18 cellular contexts compared by ENCODE assay signal in genomic region chr15:23420806-23421575, GRCh38. TPM values are rescaled to one million over a fixed set of nuclear protein-coding genes. Genes with fewer than 3 reads are reported as not detected.
DNase-seq lines count a peak whose midpoint lies in the region; ATAC-seq, FAIRE-seq and TF ChIP-seq lines count a peak whose summit lies in the region.
"Had no signal": no experiment of that assay in that cellular context is flagged by ENCODE, and none has a peak within 500 bp of the region (broad histone marks: within the 10 kb centered on the region; RNA-seq: fewer than 3 reads in every experiment).

No MANE protein-coding gene starts in this region.

- H3K9me3 ChIP-seq in left ventricle myocardium inferior (replicated peaks) (no peaks in the 10 kb centered on the region), aorta (ENCODE audit: control insufficient read depth, low read length) (no peaks in the 10 kb centered on the region), body of pancreas (no peaks in the 10 kb centered on the region)
- H3K9me3 ChIP-seq: uterus had no signal

- 43 to 45% methylated on average over 16 of the region's 16 CpGs for WGBS in aorta, 2 donors
- 61 to 71% methylated on average over 15 to 16 of the region's 16 CpGs for WGBS in body of pancreas, 2 donors

- ATAC-seq in Right ventricle myocardium inferior, result no peak
- peak; percentile 72 for ATAC-seq in left lobe of liver
- ATAC-seq in aorta (ENCODE audit: low FRiP score), result peak; percentile 40
- ATAC-seq in body of pancreas, result no peak

- FAIRE-seq in GM12891 (lab: Jason Lieb, UNC), result no peak

- intact Hi-C loops in left ventricle myocardium inferior (cut with micrococcal nuclease), result no loop called here
- intact Hi-C loops in Right ventricle myocardium inferior (cut with DNase I), result no loop called here
- intact Hi-C loops in aorta (cut with DNase I), result loop anchor here in 1 of 2 donors (10.0 kb wide), 1 partner anchor 46 kb away; no protein-coding TSS in a partner anchor
- intact Hi-C loops in body of pancreas (cut with DNase I), result no loop called here

- no peak for DNase-seq in left ventricle myocardium inferior
- DNase-seq in Right ventricle myocardium inferior (ENCODE audit: missing footprints), result no peak
- peak; percentile 69 for DNase-seq in RPMI7951 (ENCODE audit: low read depth)
- no peak for DNase-seq in left lobe of liver (ENCODE audit: low spot score)
- peak in 1 of 2 donors; percentile 75 for DNase-seq in aorta
- DNase-seq in GM12891 (ENCODE audit: insufficient read length, low spot score), result no peak
- DNase-seq in body of pancreas, result no peak
- no peak for DNase-seq in stimulated activated CD8-positive, alpha-beta memory T cell treated with anti-CD3 and anti-CD28 coated beads, Interleukin-4, amount 100 ng/mL, for 48 hours
- DNase-seq: activated CD4-positive, alpha-beta memory T cell treated with anti-CD3 and anti-CD28 coated beads, Interleukin-2, amount 10 ng/mL, durations not matched to agents 7 days and 5 days; Calu3; NCI-H2171; stimulated activated CD4-positive, alpha-beta T cell treated with anti-CD3 and anti-CD28 coated beads, Interleukin-2, amount 100 ng/mL, for 48 hours; uterus had no signal

- TF ChIP-seq CTCF in left ventricle myocardium inferior (IDR thresholded peaks at IDR 0.05; ENCODE audit: borderline replicate concordance), result no peak
- TF ChIP-seq CTCF in body of pancreas (IDR thresholded peaks at IDR 0.05), result no peak

- H3K27ac ChIP-seq in left ventricle myocardium inferior (replicated peaks), result peak overlapping the region; percentile 3
- H3K27ac ChIP-seq in aorta (ENCODE audit: low read depth in 1 of 2, low read length in 2 of 2), result peak overlapping the region in 1 of 2 donors; percentile 35
- no peak overlapping the region for H3K27ac ChIP-seq in body of pancreas
- H3K27ac ChIP-seq: SK-N-MC, uterus had no signal

- no peak for TF ChIP-seq POLR2A in GM12891 (IDR thresholded peaks at IDR 0.05; ENCODE audit: low read depth, low read length)
- no peak for TF ChIP-seq POLR2A in body of pancreas (IDR thresholded peaks at IDR 0.05)

- H3K36me3 ChIP-seq in left ventricle myocardium inferior, result no peaks in the 10 kb centered on the region
- H3K36me3 ChIP-seq in aorta (ENCODE audit: control insufficient read depth in 1 of 2, insufficient read depth in 2 of 2, low read length in 1 of 2), result no peaks in the 10 kb centered on the region
- H3K36me3 ChIP-seq in body of pancreas (replicated peaks in 1 of 2; ENCODE audit: insufficient read depth in 1 of 2, low read depth in 2 of 2), result no peaks in the 10 kb centered on the region
- H3K36me3 ChIP-seq: uterus had no signal

- H3K27me3 ChIP-seq in left ventricle myocardium inferior (ENCODE audit: low read depth) (no peaks in the 10 kb centered on the region), aorta (ENCODE audit: control insufficient read depth in 1 of 2, insufficient read depth in 2 of 2, low read length in 1 of 2) (no peaks in the 10 kb centered on the region), body of pancreas (no peaks in the 10 kb centered on the region)
- H3K27me3 ChIP-seq: uterus had no signal

- H3K4me1 ChIP-seq in left ventricle myocardium inferior (peaks cover 16% of the 10 kb centered on the region), aorta (ENCODE audit: control insufficient read depth in 1 of 2, insufficient read depth in 2 of 2, low read length in 2 of 2) (peaks cover 0 to 2% of the 10 kb centered on the region in 2 donors), body of pancreas (no peaks in the 10 kb centered on the region)
- H3K4me1 ChIP-seq: uterus had no signal

- H3K4me3 ChIP-seq in left ventricle myocardium inferior (no peak overlapping the region), aorta (ENCODE audit: low read length in 2 of 2) (no peak overlapping the region), body of pancreas (no peak overlapping the region)
- H3K4me3 ChIP-seq: SK-N-MC, uterus had no signal

TF ChIP-seq in GM12891, 5 proteins besides CTCF, POLR2A, EP300 and RAD21:
- TF ChIP-seq PAX5 (IDR thresholded peaks at IDR 0.05; ENCODE audit: insufficient read depth, low read length, severe bottlenecking), result no peak
TF ChIP-seq in GM12891: peak in this region for 0.

RNA-seq across cellular contexts. Expression of gene GOLGA6L2, which starts 26.1 kb away (rescaled TPM):
- total RNA-seq in left ventricle myocardium inferior (not detected), Right ventricle myocardium inferior (not detected), left lobe of liver (not detected), aorta (not detected), body of pancreas (not detected)
- total RNA-seq in RPMI7951 (2014; rRNA removed; shearing (Covaris generic)), result not detected in 2 replicates
- polyA plus RNA-seq in aorta, result under 1 TPM in 1 of 2 donors, not detected in 1; 0.13 TPM
- polyA plus RNA-seq in GM12891 (2012; ENCODE audit: low read depth, missing spikeins), result not detected
- total RNA-seq: activated CD4-positive, alpha-beta memory T cell treated with anti-CD3 and anti-CD28 coated beads, Interleukin-2, amount 10 ng/mL, durations not matched to agents 7 days and 5 days; Calu3; dermis microvascular lymphatic vessel endothelial cell; fibroblast of lung; lung microvascular endothelial cell; right cardiac atrium; uterus had no signal
- polyA plus RNA-seq: fibroblast of lung, right cardiac atrium had no signal

Comparison
In these comparisons a context has a peak if more than half of its experiments do, and no peak if none do; other contexts are left out.
1. ATAC-seq: peak in left lobe of liver (single experiment) and aorta (single experiment); none in Right ventricle myocardium inferior (single experiment) and body of pancreas (single experiment).